ENCODE assay signal across 8 cellular contexts in the genomic region with DNA sequence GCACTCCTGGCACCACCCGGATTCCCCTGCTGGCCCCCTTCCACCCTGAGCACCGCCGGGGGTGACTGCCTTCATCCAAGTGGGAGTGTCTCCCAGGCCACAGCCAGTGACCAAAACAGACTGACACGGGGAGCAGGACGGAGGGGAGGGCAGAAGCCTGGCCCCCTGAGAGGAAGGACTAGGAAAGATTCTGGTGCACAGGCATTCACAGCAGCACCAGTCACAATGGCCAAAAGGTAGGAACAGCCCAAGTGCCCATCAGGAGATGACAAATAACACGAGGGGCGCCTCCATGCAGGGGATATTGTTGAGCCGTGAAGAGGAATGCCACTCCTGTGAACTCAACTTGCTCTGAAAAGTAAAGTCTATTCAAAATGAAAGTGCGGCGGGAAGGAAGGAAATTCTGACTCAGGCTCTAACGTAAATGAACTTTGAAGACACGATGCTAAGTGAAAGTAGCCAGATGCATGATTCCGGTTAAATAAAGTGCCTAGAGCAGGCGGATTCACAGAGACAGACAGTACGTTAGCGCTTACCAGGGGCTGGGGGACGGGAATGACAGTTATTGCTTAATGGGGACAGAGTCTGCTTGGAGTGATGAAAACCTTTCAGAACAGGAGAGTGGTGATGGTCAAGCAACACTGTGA.
DNase-seq lines count a peak whose midpoint lies in the region; ATAC-seq, FAIRE-seq and TF ChIP-seq lines count a peak whose summit lies in the region.

No MANE protein-coding gene starts in this region.

- no peaks in the 10 kb centered on the region for H3K9me3 Mint-ChIP-seq in activated naive CD4-positive, alpha-beta T cell treated with anti-CD3 and anti-CD28 coated beads for 36 hours

- H3K4me1 ChIP-seq in DOHH2 (ENCODE audit: control insufficient read depth, low read length), result no peaks in the 10 kb centered on the region
- peaks cover 12% of the 10 kb centered on the region; the same call in 1 of the 2 replicates for H3K4me1 ChIP-seq in GM23248 (ENCODE audit: insufficient read depth)
- H3K4me1 ChIP-seq in right cardiac atrium (ENCODE audit: control insufficient read depth, insufficient read depth, low read length), result no peaks in the 10 kb centered on the region

- CTCF ChIA-PET in activated naive CD4-positive, alpha-beta T cell treated with anti-CD3 and anti-CD28 coated beads for 36 hours (lab: Charles Lee), result no interaction called here

- FAIRE-seq in HTR-8/SVneo (lab: Jason Lieb, UNC), result no peak

- H2AFZ ChIP-seq in GM23248, result peak overlapping the region; percentile 80

- H3K4me3 ChIP-seq in DOHH2 (ENCODE audit: low read length) (no peak overlapping the region), GM23248 (peak overlapping the region; percentile 63), right cardiac atrium (ENCODE audit: low read length) (peak overlapping the region; percentile 8)

- H3K27ac Mint-ChIP-seq in activated naive CD4-positive, alpha-beta T cell treated with anti-CD3 and anti-CD28 coated beads for 36 hours, result peak overlapping the region; percentile 64

- in situ Hi-C loops in GM23248 (cut with MboI), result no loop called here

- H3K27ac ChIP-seq in DOHH2 (ENCODE audit: low read depth, low read length) (no peak overlapping the region), GM23248 (peak overlapping the region; percentile 48), right cardiac atrium (ENCODE audit: low read length) (peak overlapping the region; percentile 88)

- H3K36me3 ChIP-seq in DOHH2 (ENCODE audit: control insufficient read depth, low read length) (no peaks in the 10 kb centered on the region), GM23248 (ENCODE audit: low read depth) (no peaks in the 10 kb centered on the region)

- TF ChIP-seq CTCF in DOHH2 (IDR thresholded peaks at IDR 0.05; ENCODE audit: low read depth, low read length, poor library complexity, severe bottlenecking), result no peak

- peaks cover 13% of the 10 kb centered on the region for H3K27me3 ChIP-seq in DOHH2 (ENCODE audit: control insufficient read depth, low read length)
- H3K27me3 ChIP-seq in GM23248 (replicated peaks; ENCODE audit: insufficient read depth), result no peaks in the 10 kb centered on the region
- H3K27me3 ChIP-seq in right cardiac atrium (ENCODE audit: control insufficient read depth, insufficient read depth), result no peaks in the 10 kb centered on the region

- peak; percentile 71 to 79 for ATAC-seq in right cardiac atrium

- H3K9ac ChIP-seq in GM23248, result peak overlapping the region; percentile 65

- peak overlapping the region; percentile 0 for H3K4me3 Mint-ChIP-seq in activated naive CD4-positive, alpha-beta T cell treated with anti-CD3 and anti-CD28 coated beads for 36 hours

- no peaks in the 10 kb centered on the region for H3K27me3 Mint-ChIP-seq in activated naive CD4-positive, alpha-beta T cell treated with anti-CD3 and anti-CD28 coated beads for 36 hours (ENCODE audit: low read depth)

- H3K4me2 ChIP-seq in DOHH2 (ENCODE audit: low read length), result peak overlapping the region; percentile 20
- peak overlapping the region; percentile 71 for H3K4me2 ChIP-seq in GM23248 (ENCODE audit: unreplicated experiment)

- H3K9me3 ChIP-seq in DOHH2 (ENCODE audit: control insufficient read depth, insufficient read depth, low read length), result no peaks in the 10 kb centered on the region
- no peaks in the 10 kb centered on the region for H3K9me3 ChIP-seq in GM23248 (ENCODE audit: low read depth)
- no peaks in the 10 kb centered on the region for H3K9me3 ChIP-seq in right cardiac atrium (ENCODE audit: control insufficient read depth, low read length)

- WGBS in GM23248 (ENCODE audit: low coverage in 1 of 2, low lambda C conversion rate in 2 of 2, missing lambda C conversion rate in 2 of 2), 2 experiments, result 12 to 15% methylated on average over 17 of the region's 17 CpGs
- WGBS in right cardiac atrium, result 31% methylated on average over 17 of the region's 17 CpGs

- H4K20me1 ChIP-seq in DOHH2 (ENCODE audit: control insufficient read depth, insufficient read depth, low read depth, low read length) (no peaks in the 10 kb centered on the region), GM23248 (ENCODE audit: insufficient read depth) (no peaks in the 10 kb centered on the region)

- peaks cover 21% of the 10 kb centered on the region for H3K4me1 Mint-ChIP-seq in activated naive CD4-positive, alpha-beta T cell treated with anti-CD3 and anti-CD28 coated beads for 36 hours (ENCODE audit: low read depth)

- peak; percentile 90 for DNase-seq in GM23248
- peak; percentile 58 for DNase-seq in NOMO-1 treated with dmso at 0.1 percent for 144 hours (lab: John Stamatoyannopoulos, UW; ENCODE audit: unreplicated experiment)
- DNase-seq in activated naive CD4-positive, alpha-beta T cell treated with anti-CD3 and anti-CD28 coated beads for 36 hours, result peak; percentile 92
- no peak for DNase-seq in right cardiac atrium
- DNase-seq in stimulated activated CD4-positive, alpha-beta T cell treated with anti-CD3 and anti-CD28 coated beads, Interleukin-1b, Interleukin-23, amount 100 ng/mL, for 4 hours (ENCODE audit: low read depth in 2 of 2), result peak; percentile 28 to 59
- DNase-seq in HTR-8/SVneo (ENCODE audit: insufficient read length, low spot score), result no peak
- no peak for DNase-seq in NCI-H1092 (lab: John Stamatoyannopoulos, UW)

- intact Hi-C loops in activated naive CD4-positive, alpha-beta T cell treated with anti-CD3 and anti-CD28 coated beads for 36 hours (cut with micrococcal nuclease), result loop anchor here (1.0 to 5.0 kb wide), 11 partner anchors 48 to 999 kb away; no protein-coding TSS in a partner anchor
- intact Hi-C loops in right cardiac atrium (cut with DNase I), result no loop called here

- H3K9me2 ChIP-seq in DOHH2 (replicated peaks; ENCODE audit: control insufficient read depth, low read length), result no peaks in the 10 kb centered on the region
- no peaks in the 10 kb centered on the region for H3K9me2 ChIP-seq in GM23248 (ENCODE audit: insufficient read depth)

- H3K79me2 ChIP-seq in DOHH2 (ENCODE audit: control insufficient read depth, low read length) (no peaks in the 10 kb centered on the region), GM23248 (ENCODE audit: insufficient read depth) (no peaks in the 10 kb centered on the region)

- H3K36me3 Mint-ChIP-seq in activated naive CD4-positive, alpha-beta T cell treated with anti-CD3 and anti-CD28 coated beads for 36 hours (ENCODE audit: low read depth), result no peaks in the 10 kb centered on the region

- H3F3A ChIP-seq in DOHH2 (ENCODE audit: control insufficient read depth, insufficient read depth) (no peaks in the 10 kb centered on the region), GM23248 (ENCODE audit: insufficient read depth) (peaks cover 20% of the 10 kb centered on the region)

Comparison
In these comparisons a context has a peak if more than half of its experiments do, and no peak if none do; other contexts are left out.
1. DNase-seq: peak in GM23248 (single experiment), NOMO-1 treated with dmso at 0.1 percent for 144 hours (single experiment), activated naive CD4-positive, alpha-beta T cell treated with anti-CD3 and anti-CD28 coated beads for 36 hours (single experiment) and stimulated activated CD4-positive, alpha-beta T cell treated with anti-CD3 and anti-CD28 coated beads, Interleukin-1b, Interleukin-23, amount 100 ng/mL, for 4 hours (2 of 2); none in right cardiac atrium (0 of 3), HTR-8/SVneo (single experiment) and NCI-H1092 (single experiment).